10 cellular contexts compared by ENCODE assay signal in the genomic region with DNA sequence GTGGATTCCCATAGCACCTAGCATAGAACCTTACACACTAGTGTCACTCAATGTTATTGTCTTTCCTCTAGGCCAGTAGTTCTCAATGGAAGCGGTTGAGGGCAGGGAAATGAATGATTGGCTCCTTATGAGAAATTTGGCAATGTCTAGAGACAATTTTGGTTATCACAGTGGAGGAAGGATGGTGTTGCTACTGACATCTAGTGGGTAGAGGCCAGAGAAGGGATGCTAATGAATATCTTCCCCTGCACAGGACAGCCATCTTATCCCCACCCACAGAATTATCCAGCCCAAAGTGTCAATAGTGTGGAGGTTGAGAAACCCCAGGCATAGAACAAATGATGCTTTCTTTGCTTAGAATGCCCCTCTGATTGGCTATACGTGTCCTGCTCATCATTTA.
DNase-seq lines count a peak whose midpoint lies in the region; ATAC-seq and TF ChIP-seq lines count a peak whose summit lies in the region.
"Had no signal": no experiment of that assay in that cellular context is flagged by ENCODE, and none has a peak within 500 bp of the region (broad histone marks: within the 10 kb centered on the region; RNA-seq: fewer than 3 reads in every experiment).

No MANE protein-coding gene starts in this region.

- H3K27ac ChIP-seq in MM.1S (ENCODE audit: low read length) (no peak overlapping the region), parathyroid adenoma (no peak overlapping the region)

- DNase-seq in DMS 273 (lab: John Stamatoyannopoulos, UW; ENCODE audit: unreplicated experiment): peak; percentile 23
- no peak for DNase-seq in DMS 273 treated with DMSO at 0.1 percent for 48 hours (lab: John Stamatoyannopoulos, UW)
- peak; percentile 19 for DNase-seq in MM.1S
- DNase-seq in dedifferentiated amniotic fluid mesenchymal stem cell (ENCODE audit: extremely low spot score): peak; percentile 31
- DNase-seq in GDM1 (lab: John Stamatoyannopoulos, UW): no peak
- DNase-seq: 8988T, NCI-H1048 had no signal

- no peaks in the 10 kb centered on the region for H3K79me2 ChIP-seq in MM.1S (ENCODE audit: low read length)
- no peaks in the 10 kb centered on the region for H3K79me2 ChIP-seq in parathyroid adenoma

- no peaks in the 10 kb centered on the region for H3F3A ChIP-seq in MM.1S (ENCODE audit: insufficient read depth, low read length)

- H3K9me2 ChIP-seq in MM.1S (replicated peaks; ENCODE audit: insufficient read depth, low read length): no peaks in the 10 kb centered on the region

- no peak overlapping the region for H3K4me3 ChIP-seq in MM.1S (ENCODE audit: low read length)
- no peak overlapping the region for H3K4me3 ChIP-seq in parathyroid adenoma (ENCODE audit: low read depth, low read length)

- H3K27me3 ChIP-seq in MM.1S (replicated peaks; ENCODE audit: insufficient read depth, low read length): no peaks in the 10 kb centered on the region
- H3K27me3 ChIP-seq in parathyroid adenoma (ENCODE audit: control insufficient read depth, insufficient read depth, low read length): no peaks in the 10 kb centered on the region

- H3K4me2 ChIP-seq in MM.1S (ENCODE audit: low read depth, low read length) (no peak overlapping the region), parathyroid adenoma (ENCODE audit: low read length) (no peak overlapping the region)

- H3K9ac ChIP-seq in MM.1S (ENCODE audit: low read length): no peak overlapping the region
- H3K9ac ChIP-seq in parathyroid adenoma: no peak overlapping the region

- peak; percentile 32 for TF ChIP-seq CTCF in MM.1S (IDR thresholded peaks at IDR 0.05; ENCODE audit: low read length)
- peak; percentile 73 for TF ChIP-seq CTCF in parathyroid adenoma (IDR thresholded peaks at IDR 0.05)

- H3K9me3 ChIP-seq in MM.1S (replicated peaks; ENCODE audit: insufficient read depth, low read length) (no peaks in the 10 kb centered on the region), parathyroid adenoma (ENCODE audit: control insufficient read depth, low read length) (no peaks in the 10 kb centered on the region)

- no peak for ATAC-seq in HG03571 (IDR thresholded peaks at IDR 0.05; ENCODE audit: unreplicated experiment)
- no peak for ATAC-seq in GM21528 (IDR thresholded peaks at IDR 0.05; ENCODE audit: low FRiP score, unreplicated experiment)

- H3K36me3 ChIP-seq in MM.1S (replicated peaks; ENCODE audit: insufficient read depth, low read length) (no peaks in the 10 kb centered on the region), parathyroid adenoma (ENCODE audit: control insufficient read depth, insufficient read depth, low read length) (no peaks in the 10 kb centered on the region)

- H2AFZ ChIP-seq in MM.1S (ENCODE audit: low read length) (no peak overlapping the region), parathyroid adenoma (peak overlapping the region; percentile 51)

- no peaks in the 10 kb centered on the region for H4K20me1 ChIP-seq in MM.1S (ENCODE audit: insufficient read depth, low read length)

- H3K4me1 ChIP-seq in MM.1S (ENCODE audit: low read length): peaks cover 6% of the 10 kb centered on the region
- H3K4me1 ChIP-seq in parathyroid adenoma: no peaks in the 10 kb centered on the region

Comparison
In these comparisons a context has a peak if more than half of its experiments do, and no peak if none do; other contexts are left out.
1. DNase-seq: peak in DMS 273 (single experiment), MM.1S (single experiment) and dedifferentiated amniotic fluid mesenchymal stem cell (single experiment); none in DMS 273 treated with DMSO at 0.1 percent for 48 hours (single experiment) and GDM1 (single experiment).